31 cellular contexts compared by ENCODE assay signal in the genomic region with DNA sequence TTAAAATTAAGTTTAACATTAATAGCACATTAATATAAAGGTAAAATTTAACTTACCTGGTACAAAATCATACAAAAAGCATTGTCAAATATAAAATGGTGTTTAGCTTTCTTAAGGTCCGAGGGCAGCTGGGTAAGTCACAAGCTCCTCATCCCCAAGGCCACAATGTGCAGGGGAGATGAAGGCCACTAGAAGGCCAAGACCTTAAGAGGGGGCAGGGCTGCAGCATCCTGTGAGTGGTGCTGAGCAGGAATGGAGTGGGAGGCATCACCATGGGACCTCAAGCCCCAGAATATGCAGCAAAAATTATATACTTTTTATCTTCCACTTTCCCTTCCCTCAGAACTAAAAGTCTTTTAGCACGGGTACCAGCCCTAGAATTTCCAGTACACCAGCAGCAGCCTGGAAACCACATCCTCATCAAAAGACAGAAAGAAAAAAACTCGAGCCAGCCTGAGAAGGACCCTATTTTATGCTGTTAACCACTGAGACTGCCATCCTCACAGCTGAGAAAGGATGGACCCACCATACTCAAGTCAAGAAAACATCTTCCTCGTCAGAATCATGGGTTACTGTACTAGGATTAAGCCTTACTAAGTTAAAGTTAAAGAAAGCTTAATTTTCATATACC. TPM values are rescaled to one million over a fixed set of nuclear protein-coding genes. Genes with fewer than 3 reads are reported as not detected.
DNase-seq lines count a peak whose midpoint lies in the region; ATAC-seq, FAIRE-seq and TF ChIP-seq lines count a peak whose summit lies in the region.
"Had no signal": no experiment of that assay in that cellular context is flagged by ENCODE, and none has a peak within 500 bp of the region (broad histone marks: within the 10 kb centered on the region; RNA-seq: fewer than 3 reads in every experiment).

No MANE protein-coding gene starts in this region.

- H3K27me3 Mint-ChIP-seq in T-helper 17 cell = no peaks in the 10 kb centered on the region
- H3K27me3 Mint-ChIP-seq in stimulated activated naive CD8-positive, alpha-beta T cell treated with anti-CD3 and anti-CD28 coated beads, Interleukin-15, Interleukin-2, amounts not matched to agents 100 ng/mL and 50 ng/mL, for 24 hours = no peaks in the 10 kb centered on the region

- H3K27ac ChIP-seq in K562 (ENCODE audit: extremely low read depth, low read depth, low read length) = peak overlapping the region; percentile 60; the same call in 2 of the 3 replicates
- H3K27ac ChIP-seq: adrenal gland, BLaER1, esophagus muscularis mucosa, heart right ventricle, spleen, tibial nerve had no signal

- POLR2A ChIA-PET in K562 (lab: Yijun Ruan, JAX) = interaction anchor here (0.8 kb wide), 1 partner anchor 11 kb away, joined by 3 read pairs; no protein-coding TSS in a partner anchor

- no peaks in the 10 kb centered on the region for H3K9me1 ChIP-seq in K562 (ENCODE audit: control insufficient read depth, insufficient read depth, low read length)

- no peaks in the 10 kb centered on the region for H3K27me3 ChIP-seq in K562 (ENCODE audit: control insufficient read depth in 2 of 2, insufficient read depth in 2 of 2, low read length in 2 of 2)
- H3K27me3 ChIP-seq: adrenal gland, BLaER1, esophagus muscularis mucosa, SJSA1 had no signal

- no peaks in the 10 kb centered on the region for H3K9me3 ChIP-seq in T-helper 17 cell (ENCODE audit: control insufficient read depth, low read length, poor library complexity, severe bottlenecking)
- no peaks in the 10 kb centered on the region; the same call in 1 of the 2 replicates for H3K9me3 ChIP-seq in K562 (replicated peaks; ENCODE audit: control insufficient read depth, insufficient read depth, low read depth, low read length)
- H3K9me3 ChIP-seq: adrenal gland, esophagus muscularis mucosa, SJSA1, tibial nerve had no signal

- FAIRE-seq in K562 (lab: Jason Lieb, UNC) = no peak

- CTCF ChIA-PET in K562 (lab: Yijun Ruan, JAX; ENCODE audit: low intra/inter-chr PET ratio) = no interaction called here

- peak overlapping the region in 1 of 2 experiments; percentile 38; a peak in 1 of 4 replicates for H3K9ac ChIP-seq in K562 (ENCODE audit: insufficient read depth in 1 of 2, low read depth in 2 of 2, low read length in 2 of 2)
- H3K9ac ChIP-seq: BLaER1 had no signal

- ATAC-seq in T-helper 17 cell = no peak
- ATAC-seq in K562 = peak; percentile 80
- ATAC-seq: activated T-cell treated with anti-CD3 and anti-CD28 coated beads, Interleukin-2, amount 50 U/mL, for 4 hours; heart right ventricle; right cardiac atrium had no signal

- no peak for TF ChIP-seq EP300 in K562 (IDR thresholded peaks at IDR 0.05; ENCODE audit: low read length)

- 10% methylated on average over 4 of the region's 4 CpGs for WGBS in K562 (ENCODE audit: insufficient coverage, low coverage, missing lambda C conversion rate)

- no peaks in the 10 kb centered on the region for H3K36me3 ChIP-seq in K562 (ENCODE audit: control insufficient read depth, insufficient read depth, low read length)
- H3K36me3 ChIP-seq: adrenal gland, esophagus muscularis mucosa, heart right ventricle, SJSA1, spleen, tibial nerve had no signal

- intact Hi-C loops in K562 (cut with micrococcal nuclease) = loop anchor here (10.0 kb wide), 1 partner anchor 51 kb away; no protein-coding TSS in a partner anchor

- in situ Hi-C loops in KBM-7 (cut with MboI; ENCODE audit: low pct_unique_long_range_greater_than_20kb, low sequenced_read_pairs) (loop anchor here (25.0 kb wide), 1 partner anchor 633 kb away; no protein-coding TSS in a partner anchor), K562 (cut with MboI) (loop anchor here (5.0 kb wide), 1 partner anchor 58 kb away; no protein-coding TSS in a partner anchor)

- H2AFZ ChIP-seq in K562 (ENCODE audit: low read depth, low read length) = peak overlapping the region; percentile 74

- no peak for TF ChIP-seq POLR2A in K562 (conservative IDR thresholded peaks at IDR 0.05)

- peaks cover 8 to 15% of the 10 kb centered on the region in 2 experiments; a peak in 4 of 5 replicates for H3K4me1 ChIP-seq in K562 (replicated peaks in 1 of 2; ENCODE audit: control insufficient read depth in 2 of 2, insufficient read depth in 2 of 2, low read length in 2 of 2)
- H3K4me1 ChIP-seq: adrenal gland, BLaER1 had no signal

- peak overlapping the region; percentile 32 for H3K27ac Mint-ChIP-seq in T-helper 17 cell
- peak overlapping the region; percentile 33 for H3K27ac Mint-ChIP-seq in stimulated activated naive CD8-positive, alpha-beta T cell treated with anti-CD3 and anti-CD28 coated beads, Interleukin-15, Interleukin-2, amounts not matched to agents 100 ng/mL and 50 ng/mL, for 24 hours

- peak overlapping the region; percentile 58; the same call in 1 of the 2 replicates for H3K4me2 ChIP-seq in K562 (ENCODE audit: insufficient read depth, low read length)
- H3K4me2 ChIP-seq: BLaER1 had no signal

- H4K20me1 ChIP-seq in K562 (replicated peaks; ENCODE audit: control insufficient read depth, insufficient read depth, low read length) = no peaks in the 10 kb centered on the region
- H4K20me1 ChIP-seq: BLaER1 had no signal

- no peak overlapping the region for H3K4me3 Mint-ChIP-seq in T-helper 17 cell
- H3K4me3 Mint-ChIP-seq in stimulated activated naive CD8-positive, alpha-beta T cell treated with anti-CD3 and anti-CD28 coated beads, Interleukin-15, Interleukin-2, amounts not matched to agents 100 ng/mL and 50 ng/mL, for 24 hours = no peak overlapping the region
- H3K4me3 Mint-ChIP-seq: activated T-cell treated with anti-CD3 and anti-CD28 coated beads, Interleukin-2, amount 50 U/mL, for 4 hours had no signal

- H3K79me2 ChIP-seq in K562 (ENCODE audit: control insufficient read depth, insufficient read depth, low read length) = no peaks in the 10 kb centered on the region

- DNase-seq in KBM-7 (peak; percentile 24), T-helper 17 cell (no peak), K562 (ENCODE audit: extremely low read depth in 1 of 4, low spot score in 3 of 4) (peak in 2 of 4 experiments; percentile 23 to 58), HUDEP-2 (lab: John Stamatoyannopoulos, UW; ENCODE audit: unreplicated experiment in 76 of 76) (no peak), UCSD-AML1 (lab: John Stamatoyannopoulos, UW; ENCODE audit: unreplicated experiment) (no peak), NCI-H510A (lab: John Stamatoyannopoulos, UW) (no peak)
- DNase-seq: activated T-cell treated with anti-CD3 and anti-CD28 coated beads, Interleukin-2, amount 50 U/mL, for 4 hours; adrenal gland; dermis blood vessel endothelial cell; foreskin fibroblast; heart right ventricle; kidney; NCI-H1048; NCI-H1694 treated with DMSO at 0.1 percent for 48 hours; NCI-H446 treated with DMSO at 0.1 percent for 48 hours; NCI-H82; posterior cingulate gyrus; right cardiac atrium; spleen; stimulated activated CD4-positive, alpha-beta T cell treated with anti-CD3 and anti-CD28 coated beads, Interleukin-2, amount 100 ng/mL, for 24 hours had no signal

- BruUV-seq in K562 (replicated peaks; lab: Mats Ljungman, UMichigan) = no TSS peak

- H3K4me3 ChIP-seq in K562 = no peak overlapping the region
- H3K4me3 ChIP-seq: adrenal gland, BLaER1, esophagus muscularis mucosa, heart right ventricle, spleen, tibial nerve had no signal

- H3K9me3 Mint-ChIP-seq in stimulated activated naive CD8-positive, alpha-beta T cell treated with anti-CD3 and anti-CD28 coated beads, Interleukin-15, Interleukin-2, amounts not matched to agents 100 ng/mL and 50 ng/mL, for 24 hours = peaks cover 5% of the 10 kb centered on the region

- no peak for TF ChIP-seq RAD21 in K562 (CRISPR knock-in tag; conservative IDR thresholded peaks at IDR 0.05 in 1 of 2, IDR thresholded peaks at IDR 0.05 in 1 of 2)

- peaks cover 2% of the 10 kb centered on the region for H3K36me3 Mint-ChIP-seq in T-helper 17 cell (ENCODE audit: low read depth)
- H3K36me3 Mint-ChIP-seq in stimulated activated naive CD8-positive, alpha-beta T cell treated with anti-CD3 and anti-CD28 coated beads, Interleukin-15, Interleukin-2, amounts not matched to agents 100 ng/mL and 50 ng/mL, for 24 hours (ENCODE audit: low read depth) = peaks cover 4% of the 10 kb centered on the region

- no peak for TF ChIP-seq CTCF in K562 (IDR thresholded peaks at IDR 0.05 in 2 of 3, conservative IDR thresholded peaks at IDR 0.05 in 1 of 3; ENCODE audit: insufficient read depth in 2 of 3, low read depth in 1 of 3, low read length in 3 of 3)

- peaks cover 23% of the 10 kb centered on the region for H3K4me1 Mint-ChIP-seq in T-helper 17 cell
- peaks cover 28% of the 10 kb centered on the region for H3K4me1 Mint-ChIP-seq in stimulated activated naive CD8-positive, alpha-beta T cell treated with anti-CD3 and anti-CD28 coated beads, Interleukin-15, Interleukin-2, amounts not matched to agents 100 ng/mL and 50 ng/mL, for 24 hours (ENCODE audit: low read depth)

RNA-seq across cellular contexts. Expression of gene RHOXF2, which starts 13.0 kb away (rescaled TPM):
- total RNA-seq in T-helper 17 cell (under 1 TPM in 1 of 2 donors, not detected in 1; 0.10 TPM), K562 (2014; rRNA removed) (157 and 182 TPM in 2 replicates), K562 (2014; rRNA removed; fragmentation: Illumina TruSeq; extraction: Trizol) (98.1 and 110 TPM in 2 replicates), K562 (2015; rRNA removed; fragmentation: Illumina TruSeq; extraction: Trizol) (137 and 141 TPM in 2 replicates), K562 (2021) (120 and 121 TPM in 2 replicates)
- 12.9 and 13.5 TPM in 2 replicates for total RNA-seq in K562 (2011; cell fraction: chromatin; rRNA removed; ENCODE audit: low replicate concordance)
- total RNA-seq in K562 (2011; cell fraction: nucleolus; rRNA removed) = 19.7 and 21.0 TPM in 2 replicates
- 21.7 and 25.7 TPM in 2 replicates for total RNA-seq in K562 (2011; cell fraction: nucleoplasm; rRNA removed)
- polyA plus RNA-seq in K562 (2011; rRNA removed) (159 and 253 TPM in 2 replicates), K562 (2014; fragmentation: Illumina TruSeq; extraction: Trizol) (182 and 200 TPM in 2 replicates), K562 (2014; fragmentation: Nextera tagmentation; extraction: Ambion mirVana) (10 to 100 TPM; 36.0 to 69.6 TPM), K562 (2014; rRNA removed) (173 and 179 TPM in 2 replicates)
- 261 and 449 TPM in 2 replicates for polyA plus RNA-seq in K562 (2011; cell fraction: cytosol; rRNA removed)
- 47.2 and 111 TPM in 2 replicates for polyA plus RNA-seq in K562 (2011; cell fraction: nucleus; rRNA removed)
- polyA plus RNA-seq in K562 (2012) = 156 and 166 TPM in 2 replicates
- 191 and 230 TPM in 2 replicates for polyA minus RNA-seq in K562 (2011; rRNA and poly(A)+ RNA removed)
- polyA minus RNA-seq in K562 (2011; cell fraction: cytosol; rRNA and poly(A)+ RNA removed) = 68.0 and 87.0 TPM in 2 replicates
- polyA minus RNA-seq in K562 (2011; cell fraction: nucleus; rRNA and poly(A)+ RNA removed) = 14.3 and 39.7 TPM in 2 replicates
- total RNA-seq: dermis blood vessel endothelial cell; esophagus muscularis mucosa; G401; heart right ventricle; kidney; liver; mesenteric fat pad; myocyte; right cardiac atrium; RPMI7951; SJSA1; spleen; T-helper 1 cell treated with Interleukin-12 subunit alpha and Interleukin-12 subunit beta and Interleukin-4 antibody, amounts not matched to agents 30 ng/mL and 1 ng/mL, for 36 hours; tibial nerve had no signal
- polyA plus RNA-seq: heart right ventricle, liver, right cardiac atrium had no signal

RNA-seq across cellular contexts. Expression of gene RHOXF1, which starts 29.7 kb away (rescaled TPM):
- total RNA-seq in T-helper 17 cell (1 to 10 TPM in 1 of 2 donors, under 1 TPM in 1; 0.90 to 1.1 TPM), K562 (2014; rRNA removed) (not detected in 2 replicates), K562 (2014; rRNA removed; fragmentation: Illumina TruSeq; extraction: Trizol) (not detected in 2 replicates), K562 (2015; rRNA removed; fragmentation: Illumina TruSeq; extraction: Trizol) (not detected in 2 replicates), K562 (2021) (not detected in 2 replicates)
- total RNA-seq in K562 (2011; cell fraction: chromatin; rRNA removed; ENCODE audit: low replicate concordance) = not detected in 2 replicates
- total RNA-seq in K562 (2011; cell fraction: nucleolus; rRNA removed) = not detected in 2 replicates
- not detected in 2 replicates for total RNA-seq in K562 (2011; cell fraction: nucleoplasm; rRNA removed)
- polyA plus RNA-seq in K562 (2011; rRNA removed) (not detected in 2 replicates), K562 (2014; fragmentation: Illumina TruSeq; extraction: Trizol) (not detected in 2 replicates), K562 (2014; fragmentation: Nextera tagmentation; extraction: Ambion mirVana) (not detected), K562 (2014; rRNA removed) (0.17 TPM in 1 of 2 replicates, not detected in the other)
- not detected in 2 replicates for polyA plus RNA-seq in K562 (2011; cell fraction: cytosol; rRNA removed)
- polyA plus RNA-seq in K562 (2011; cell fraction: nucleus; rRNA removed) = 0.21 TPM in 1 of 2 replicates, not detected in the other
- 0.14 TPM in 1 of 2 replicates, not detected in the other for polyA plus RNA-seq in K562 (2012)
- not detected in 2 replicates for polyA minus RNA-seq in K562 (2011; rRNA and poly(A)+ RNA removed)
- polyA minus RNA-seq in K562 (2011; cell fraction: cytosol; rRNA and poly(A)+ RNA removed) = not detected in 2 replicates
- not detected in 2 replicates for polyA minus RNA-seq in K562 (2011; cell fraction: nucleus; rRNA and poly(A)+ RNA removed)
- total RNA-seq: activated T-cell treated with anti-CD3 and anti-CD28 coated beads, Interleukin-2, amount 50 U/mL, for 4 hours; dermis blood vessel endothelial cell; esophagus muscularis mucosa; G401; liver; myocyte; RPMI7951; SJSA1; tibial nerve had no signal
- polyA plus RNA-seq: liver had no signal

Comparison
In these comparisons a context has a peak if more than half of its experiments do, and no peak if none do; other contexts are left out.
1. RNA of gene RHOXF2, which starts 13.0 kb away (total RNA-seq): 12.9 to 182 TPM in K562; 0.10 TPM in T-helper 17 cell; every median in the first group is over 10 times any median in the second.